Comparison of ENCODE assay signal across 1 cellular context in genomic region chr19:45244133-45244532, GRCh38.
TF ChIP-seq lines count a peak whose summit lies in the region.

No MANE protein-coding gene starts in this region.

TF ChIP-seq in K562, 482 proteins besides CTCF, POLR2A, EP300 and RAD21 (continued from another document):
- TF ChIP-seq KAT7 (CRISPR knock-in tag; IDR thresholded peaks at IDR 0.05; ENCODE audit: borderline replicate concordance), result no peak
- TF ChIP-seq ZNF3 (CRISPR knock-in tag; IDR thresholded peaks at IDR 0.05), result no peak
- no peak for TF ChIP-seq CBFA2T2 (conservative IDR thresholded peaks at IDR 0.05)
- no peak for TF ChIP-seq BCOR (IDR thresholded peaks at IDR 0.05)
- no peak for TF ChIP-seq POLR2AphosphoS2 (IDR thresholded peaks at IDR 0.05; ENCODE audit: low read length)
- TF ChIP-seq MEF2A (IDR thresholded peaks at IDR 0.05; ENCODE audit: control insufficient read depth, low read depth, low read length), result no peak
